In genomic region chr22:25402501-25403283, GRCh38 we compare ENCODE assay signal across 8 cellular contexts.
DNase-seq lines count a peak whose midpoint lies in the region; ATAC-seq, FAIRE-seq and TF ChIP-seq lines count a peak whose summit lies in the region.

No MANE protein-coding gene starts in this region.

- POLR2A ChIA-PET in activated CD8-positive, alpha-beta T cell treated with anti-CD3 and anti-CD28 coated beads, Interleukin-2, amount 10 ng/mL, durations not matched to agents 7 days and 5 days (lab: Charles Lee): interaction anchor here (0.6 to 1.1 kb wide), 2 partner anchors 10 to 11 kb away, joined by 3 read pairs; no protein-coding TSS in a partner anchor

- H3K27ac Mint-ChIP-seq in activated CD8-positive, alpha-beta T cell treated with anti-CD3 and anti-CD28 coated beads, Interleukin-2, amount 10 ng/mL, durations not matched to agents 7 days and 5 days: peak overlapping the region; percentile 37
- H3K27ac Mint-ChIP-seq in immature natural killer cell: peak overlapping the region in 1 of 6 donors; percentile 39
- peak overlapping the region; percentile 20 for H3K27ac Mint-ChIP-seq in stimulated activated naive B cell treated with anti-CD40 and anti-IgM and Interleukin-4, amounts not matched to agents 10 μg/mL and 1 μg/mL and 100 μg/mL, for 72 hours

- peaks cover 2% of the 10 kb centered on the region for H3K36me3 Mint-ChIP-seq in activated CD8-positive, alpha-beta T cell treated with anti-CD3 and anti-CD28 coated beads, Interleukin-2, amount 10 ng/mL, durations not matched to agents 7 days and 5 days (ENCODE audit: low read depth)
- no peaks in the 10 kb centered on the region for H3K36me3 Mint-ChIP-seq in immature natural killer cell
- peaks cover 0 to 9% of the 10 kb centered on the region in 2 donors for H3K36me3 Mint-ChIP-seq in stimulated activated naive B cell treated with anti-CD40 and anti-IgM and Interleukin-4, amounts not matched to agents 10 μg/mL and 1 μg/mL and 100 μg/mL, for 72 hours

- CTCF ChIA-PET in activated CD8-positive, alpha-beta T cell treated with anti-CD3 and anti-CD28 coated beads, Interleukin-2, amount 10 ng/mL, durations not matched to agents 7 days and 5 days (lab: Charles Lee): interaction anchor here (1.4 to 1.7 kb wide), 3 partner anchors 39 to 69 kb away, joined by 3 to 5 read pairs (median 3); no protein-coding TSS in a partner anchor

- DNase-seq in H54 (ENCODE audit: insufficient read length, low spot score) (peak; percentile 40), immature natural killer cell (no peak), foreskin melanocyte (no peak), NCI-H146 treated with DMSO at 0.1 percent for 48 hours (lab: John Stamatoyannopoulos, UW; ENCODE audit: unreplicated experiment) (no peak)
- DNase-seq in activated CD8-positive, alpha-beta T cell treated with anti-CD3 and anti-CD28 coated beads, Interleukin-2, amount 10 ng/mL, durations not matched to agents 7 days and 5 days: no peak
- DNase-seq in stimulated activated naive B cell treated with anti-CD40 and anti-IgM and Interleukin-4, amounts not matched to agents 10 μg/mL and 1 μg/mL and 100 μg/mL, for 72 hours: no peak

- no peaks in the 10 kb centered on the region for H3K9me3 Mint-ChIP-seq in activated CD8-positive, alpha-beta T cell treated with anti-CD3 and anti-CD28 coated beads, Interleukin-2, amount 10 ng/mL, durations not matched to agents 7 days and 5 days (ENCODE audit: insufficient read depth)
- H3K9me3 Mint-ChIP-seq in immature natural killer cell: peaks cover 0 to 2% (median 0%) of the 10 kb centered on the region in 6 donors
- H3K9me3 Mint-ChIP-seq in stimulated activated naive B cell treated with anti-CD40 and anti-IgM and Interleukin-4, amounts not matched to agents 10 μg/mL and 1 μg/mL and 100 μg/mL, for 72 hours: no peaks in the 10 kb centered on the region

- H3K27me3 Mint-ChIP-seq in activated CD8-positive, alpha-beta T cell treated with anti-CD3 and anti-CD28 coated beads, Interleukin-2, amount 10 ng/mL, durations not matched to agents 7 days and 5 days (ENCODE audit: low read depth): no peaks in the 10 kb centered on the region
- H3K27me3 Mint-ChIP-seq in immature natural killer cell (ENCODE audit: low read depth in 3 of 3): peaks cover 0 to 7% (median 3%) of the 10 kb centered on the region in 3 donors
- H3K27me3 Mint-ChIP-seq in stimulated activated naive B cell treated with anti-CD40 and anti-IgM and Interleukin-4, amounts not matched to agents 10 μg/mL and 1 μg/mL and 100 μg/mL, for 72 hours: no peaks in the 10 kb centered on the region

- peak overlapping the region; percentile 88 for H3K4me3 Mint-ChIP-seq in activated CD8-positive, alpha-beta T cell treated with anti-CD3 and anti-CD28 coated beads, Interleukin-2, amount 10 ng/mL, durations not matched to agents 7 days and 5 days
- peak overlapping the region; percentile 40 to 68 (median 49) for H3K4me3 Mint-ChIP-seq in immature natural killer cell
- H3K4me3 Mint-ChIP-seq in stimulated activated naive B cell treated with anti-CD40 and anti-IgM and Interleukin-4, amounts not matched to agents 10 μg/mL and 1 μg/mL and 100 μg/mL, for 72 hours: peak overlapping the region; percentile 86 to 93

- FAIRE-seq in H54 (lab: Jason Lieb, UNC): no peak

- peaks cover 55% of the 10 kb centered on the region for H3K4me1 Mint-ChIP-seq in activated CD8-positive, alpha-beta T cell treated with anti-CD3 and anti-CD28 coated beads, Interleukin-2, amount 10 ng/mL, durations not matched to agents 7 days and 5 days (ENCODE audit: low read depth)
- H3K4me1 Mint-ChIP-seq in immature natural killer cell: peaks cover 46% of the 10 kb centered on the region in 2 donors
- peaks cover 45 to 78% of the 10 kb centered on the region in 2 donors for H3K4me1 Mint-ChIP-seq in stimulated activated naive B cell treated with anti-CD40 and anti-IgM and Interleukin-4, amounts not matched to agents 10 μg/mL and 1 μg/mL and 100 μg/mL, for 72 hours

- no peak for ATAC-seq in activated CD8-positive, alpha-beta T cell treated with anti-CD3 and anti-CD28 coated beads, Interleukin-2, amount 10 ng/mL, durations not matched to agents 7 days and 5 days
- ATAC-seq in stimulated activated naive B cell treated with anti-CD40 and anti-IgM and Interleukin-4, amounts not matched to agents 10 μg/mL and 1 μg/mL and 100 μg/mL, for 72 hours (replicated peaks): no peak
- ATAC-seq in GM21381 (IDR thresholded peaks at IDR 0.05; ENCODE audit: unreplicated experiment) (no peak), GM21786 (IDR thresholded peaks at IDR 0.05; ENCODE audit: unreplicated experiment) (no peak)

- TF ChIP-seq POLR2A in H54 (IDR thresholded peaks at IDR 0.05; ENCODE audit: low read depth, low read length): no peak
